17 cellular contexts compared by ENCODE assay signal in the genomic region with DNA sequence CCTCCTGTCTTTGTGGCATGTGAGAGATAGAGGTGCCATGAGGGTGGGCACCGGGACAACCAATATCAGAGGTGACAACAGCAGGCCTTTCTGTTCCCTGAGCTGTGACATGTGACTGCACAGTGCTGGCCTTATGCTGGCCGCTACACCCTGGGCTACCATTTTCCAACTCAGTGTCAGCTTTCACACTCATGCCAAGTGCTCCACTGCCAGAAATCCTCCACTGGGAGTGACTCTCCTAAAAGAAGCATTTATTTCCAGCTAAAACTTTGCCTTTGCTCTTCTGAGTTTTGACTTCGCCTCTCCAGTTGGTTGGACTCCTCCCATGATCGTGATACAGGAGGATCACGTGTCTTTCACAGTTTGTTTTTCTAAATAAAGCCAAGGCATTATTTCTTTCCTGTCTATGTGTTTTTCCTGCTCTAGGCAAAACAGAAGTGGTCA. TPM values are rescaled to one million over a fixed set of nuclear protein-coding genes. Genes with fewer than 3 reads are reported as not detected.
DNase-seq lines count a peak whose midpoint lies in the region; ATAC-seq and TF ChIP-seq lines count a peak whose summit lies in the region.
"Had no signal": no experiment of that assay in that cellular context is flagged by ENCODE, and none has a peak within 500 bp of the region (broad histone marks: within the 10 kb centered on the region; RNA-seq: fewer than 3 reads in every experiment).

No MANE protein-coding gene starts in this region.

- DNase-seq in body of pancreas, result peak; percentile 46 to 59 (median 52)
- DNase-seq in Right ventricle myocardium superior, result peak; percentile 81
- peak; percentile 72 for DNase-seq in osteoblast (ENCODE audit: insufficient read length, low spot score, missing footprints)
- peak in 1 of 2 donors; percentile 63 for DNase-seq in uterus
- DNase-seq in NOMO-1 (lab: John Stamatoyannopoulos, UW; ENCODE audit: unreplicated experiment in 2 of 2), result no peak
- DNase-seq in DMS53 treated with DMSO at 0.1 percent for 48 hours (lab: John Stamatoyannopoulos, UW; ENCODE audit: unreplicated experiment), result no peak
- DNase-seq: activated CD4-positive, CD25-positive, alpha-beta regulatory T cell; activated CD8-positive, alpha-beta memory T cell treated with anti-CD3 and anti-CD28 coated beads, Interleukin-2, amount 10 ng/mL, durations not matched to agents 7 days and 5 days; activated naive CD4-positive, alpha-beta T cell treated with anti-CD3 and anti-CD28 coated beads for 36 hours; kidney glomerular epithelial cell; NCI-H187 treated with DMSO at 0.1 percent for 48 hours; NCI-H526 treated with DMSO at 0.1 percent for 48 hours; right lobe of liver; stimulated activated CD4-positive, alpha-beta T cell treated with anti-CD3 and anti-CD28 coated beads, Interleukin-4, amount 100 ng/mL, for 24 hours had no signal

- H3K36me3 ChIP-seq in body of pancreas (replicated peaks in 1 of 2; ENCODE audit: insufficient read depth in 1 of 2, low read depth in 2 of 2) (no peaks in the 10 kb centered on the region), osteoblast (ENCODE audit: insufficient read depth, low read length) (no peaks in the 10 kb centered on the region), uterus (no peaks in the 10 kb centered on the region)
- H3K36me3 ChIP-seq: BLaER1 treated with 17β-estradiol and CSF1 and Interleukin-3, amounts not matched to agents 10 nM and 100 nM; right lobe of liver had no signal

- no peak for TF ChIP-seq CTCF in body of pancreas (IDR thresholded peaks at IDR 0.05)
- TF ChIP-seq CTCF in osteoblast (IDR thresholded peaks at IDR 0.05; ENCODE audit: extremely low read depth, low read depth, low read length), result no peak
- TF ChIP-seq CTCF in uterus (IDR thresholded peaks at IDR 0.05), result no peak

- ATAC-seq in body of pancreas, result peak; percentile 41
- ATAC-seq in Right ventricle myocardium superior (ENCODE audit: poor library complexity), result peak; percentile 93
- no peak for ATAC-seq in stimulated activated memory B cell treated with anti-CD40 and anti-IgM and Interleukin-4, amounts not matched to agents 10 μg/mL and 1 μg/mL and 100 μg/mL, for 72 hours
- ATAC-seq: activated CD8-positive, alpha-beta memory T cell treated with anti-CD3 and anti-CD28 coated beads, Interleukin-2, amount 10 ng/mL, durations not matched to agents 7 days and 5 days; right lobe of liver had no signal

- H3K27me3 Mint-ChIP-seq in stimulated activated memory B cell treated with anti-CD40 and anti-IgM and Interleukin-4, amounts not matched to agents 10 μg/mL and 1 μg/mL and 100 μg/mL, for 72 hours, result no peaks in the 10 kb centered on the region
- H3K27me3 Mint-ChIP-seq: activated CD8-positive, alpha-beta memory T cell treated with anti-CD3 and anti-CD28 coated beads, Interleukin-2, amount 10 ng/mL, durations not matched to agents 7 days and 5 days had no signal

- H3K4me1 ChIP-seq in body of pancreas, result peaks cover 88% of the 10 kb centered on the region
- H3K4me1 ChIP-seq in osteoblast (ENCODE audit: insufficient read depth, low read length), result peaks cover 42% of the 10 kb centered on the region
- H3K4me1 ChIP-seq in uterus, result peaks cover 0 to 10% of the 10 kb centered on the region in 2 donors
- H3K4me1 ChIP-seq: right lobe of liver had no signal

- no peaks in the 10 kb centered on the region for H3K36me3 Mint-ChIP-seq in stimulated activated memory B cell treated with anti-CD40 and anti-IgM and Interleukin-4, amounts not matched to agents 10 μg/mL and 1 μg/mL and 100 μg/mL, for 72 hours
- H3K36me3 Mint-ChIP-seq: activated CD8-positive, alpha-beta memory T cell treated with anti-CD3 and anti-CD28 coated beads, Interleukin-2, amount 10 ng/mL, durations not matched to agents 7 days and 5 days had no signal

- H3K4me1 Mint-ChIP-seq in stimulated activated memory B cell treated with anti-CD40 and anti-IgM and Interleukin-4, amounts not matched to agents 10 μg/mL and 1 μg/mL and 100 μg/mL, for 72 hours, result peaks cover 5% of the 10 kb centered on the region
- H3K4me1 Mint-ChIP-seq: activated CD8-positive, alpha-beta memory T cell treated with anti-CD3 and anti-CD28 coated beads, Interleukin-2, amount 10 ng/mL, durations not matched to agents 7 days and 5 days had no signal

- WGBS in body of pancreas, 2 donors, result 44 to 46% methylated on average over 5 of the region's 5 CpGs

- H3K27me3 ChIP-seq in body of pancreas, result no peaks in the 10 kb centered on the region
- H3K27me3 ChIP-seq in osteoblast (ENCODE audit: insufficient read depth, low read length), result no peaks in the 10 kb centered on the region
- no peaks in the 10 kb centered on the region for H3K27me3 ChIP-seq in uterus
- H3K27me3 ChIP-seq: right lobe of liver had no signal

- H3K4me3 Mint-ChIP-seq in stimulated activated memory B cell treated with anti-CD40 and anti-IgM and Interleukin-4, amounts not matched to agents 10 μg/mL and 1 μg/mL and 100 μg/mL, for 72 hours, result no peak overlapping the region
- H3K4me3 Mint-ChIP-seq: activated CD8-positive, alpha-beta memory T cell treated with anti-CD3 and anti-CD28 coated beads, Interleukin-2, amount 10 ng/mL, durations not matched to agents 7 days and 5 days; activated naive CD4-positive, alpha-beta T cell treated with anti-CD3 and anti-CD28 coated beads for 36 hours had no signal

- no peaks in the 10 kb centered on the region for H4K20me1 ChIP-seq in osteoblast (ENCODE audit: insufficient read depth, low read length)
- H4K20me1 ChIP-seq: BLaER1 treated with 17β-estradiol and CSF1 and Interleukin-3, amounts not matched to agents 10 nM and 100 nM had no signal

- TF ChIP-seq POLR2A in body of pancreas (IDR thresholded peaks at IDR 0.05) (no peak), uterus (IDR thresholded peaks at IDR 0.05) (no peak)

- H3K9me3 ChIP-seq in body of pancreas, result no peaks in the 10 kb centered on the region
- H3K9me3 ChIP-seq in osteoblast (ENCODE audit: low read depth, low read length), result no peaks in the 10 kb centered on the region
- H3K9me3 ChIP-seq in uterus, result no peaks in the 10 kb centered on the region
- H3K9me3 ChIP-seq: BLaER1 treated with 17β-estradiol and CSF1 and Interleukin-3, amounts not matched to agents 10 nM and 100 nM; right lobe of liver had no signal

- no peaks in the 10 kb centered on the region for H3K9me3 Mint-ChIP-seq in stimulated activated memory B cell treated with anti-CD40 and anti-IgM and Interleukin-4, amounts not matched to agents 10 μg/mL and 1 μg/mL and 100 μg/mL, for 72 hours
- H3K9me3 Mint-ChIP-seq: activated naive CD4-positive, alpha-beta T cell treated with anti-CD3 and anti-CD28 coated beads for 36 hours had no signal

- peak overlapping the region; percentile 35 for H2AFZ ChIP-seq in osteoblast (ENCODE audit: low read length)

- H3K4me3 ChIP-seq in body of pancreas, result no peak overlapping the region
- H3K4me3 ChIP-seq in osteoblast (ENCODE audit: insufficient read depth, low read length), result no peak overlapping the region
- H3K4me3 ChIP-seq in uterus, result no peak overlapping the region
- H3K4me3 ChIP-seq: BLaER1 treated with 17β-estradiol and CSF1 and Interleukin-3, amounts not matched to agents 10 nM and 100 nM; right lobe of liver had no signal

- H3K27ac ChIP-seq in body of pancreas (peak overlapping the region; percentile 27 to 86 (median 81)), osteoblast (ENCODE audit: low read depth, low read length) (peak overlapping the region; percentile 18), uterus (peak overlapping the region; percentile 31 to 62)
- H3K27ac ChIP-seq: BLaER1 treated with 17β-estradiol and CSF1 and Interleukin-3, amounts not matched to agents 10 nM and 100 nM; right lobe of liver had no signal

- H3K27ac Mint-ChIP-seq in stimulated activated memory B cell treated with anti-CD40 and anti-IgM and Interleukin-4, amounts not matched to agents 10 μg/mL and 1 μg/mL and 100 μg/mL, for 72 hours, result no peak overlapping the region
- H3K27ac Mint-ChIP-seq: activated CD8-positive, alpha-beta memory T cell treated with anti-CD3 and anti-CD28 coated beads, Interleukin-2, amount 10 ng/mL, durations not matched to agents 7 days and 5 days; activated naive CD4-positive, alpha-beta T cell treated with anti-CD3 and anti-CD28 coated beads for 36 hours had no signal

- H3K4me2 ChIP-seq in osteoblast (ENCODE audit: insufficient read depth, low read length), result no peak overlapping the region

- intact Hi-C loops in body of pancreas (cut with DNase I) (no loop called here), Right ventricle myocardium superior (cut with DNase I) (no loop called here), uterus (cut with DNase I; ENCODE audit: low total_unique reads) (no loop called here)

- peaks cover 31% of the 10 kb centered on the region for H3K79me2 ChIP-seq in osteoblast (ENCODE audit: insufficient read depth, low read length)

RNA-seq across cellular contexts. Expression of a gene that starts 31.4 kb away (rescaled TPM):
- 10 to 100 TPM; 16.1 to 25.7 TPM for total RNA-seq in body of pancreas
- total RNA-seq in Right ventricle myocardium superior, result 0.27 TPM
- 107 and 114 TPM in 2 replicates for total RNA-seq in osteoblast
- 10 to 100 TPM in 1 of 4 donors, 1 to 10 TPM in 2, under 1 TPM in 1; 0.29 to 11.8 (median 8.0) TPM for total RNA-seq in uterus
- total RNA-seq: T-helper 1 cell treated with Interleukin-12 subunit alpha and Interleukin-12 subunit beta and Interleukin-4 antibody, amounts not matched to agents 30 ng/mL and 1 ng/mL, for 36 hours had no signal

Comparison
In these comparisons a context has a peak if more than half of its experiments do, and no peak if none do; other contexts are left out.
1. DNase-seq: peak in body of pancreas (4 of 4), Right ventricle myocardium superior (single experiment) and osteoblast (single experiment); none in NOMO-1 (0 of 2) and DMS53 treated with DMSO at 0.1 percent for 48 hours (single experiment).
2. H3K27ac ChIP-seq: peak in every context shown above with its lines; median percentile 81 in body of pancreas; 46 in uterus; 18 in osteoblast.